ENCODE assay signal across 1 cellular context in genomic region chr7:22129819-22130580, GRCh38.
TF ChIP-seq lines count a peak whose summit lies in the region.

No MANE protein-coding gene starts in this region.

TF ChIP-seq in HepG2, 621 proteins besides CTCF, POLR2A, EP300 and RAD21:
- TF ChIP-seq, protein P1, sequence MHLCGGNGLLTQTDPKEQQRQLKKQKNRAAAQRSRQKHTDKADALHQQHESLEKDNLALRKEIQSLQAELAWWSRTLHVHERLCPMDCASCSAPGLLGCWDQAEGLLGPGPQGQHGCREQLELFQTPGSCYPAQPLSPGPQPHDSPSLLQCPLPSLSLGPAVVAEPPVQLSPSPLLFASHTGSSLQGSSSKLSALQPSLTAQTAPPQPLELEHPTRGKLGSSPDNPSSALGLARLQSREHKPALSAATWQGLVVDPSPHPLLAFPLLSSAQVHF (CRISPR knock-in tag; IDR thresholded peaks at IDR 0.05), result no peak
- TF ChIP-seq ZNF704 (CRISPR knock-in tag; IDR thresholded peaks at IDR 0.05; ENCODE audit: borderline replicate concordance), result no peak
- no peak for TF ChIP-seq TMF1 (CRISPR knock-in tag; IDR thresholded peaks at IDR 0.05; ENCODE audit: low read depth)
- no peak for TF ChIP-seq HOMEZ (CRISPR knock-in tag; IDR thresholded peaks at IDR 0.05; ENCODE audit: low read depth)
- TF ChIP-seq MTF1 (CRISPR knock-in tag; IDR thresholded peaks at IDR 0.05), result no peak
- no peak for TF ChIP-seq ZNF629 (CRISPR knock-in tag; conservative IDR thresholded peaks at IDR 0.05)
- TF ChIP-seq, protein P2, sequence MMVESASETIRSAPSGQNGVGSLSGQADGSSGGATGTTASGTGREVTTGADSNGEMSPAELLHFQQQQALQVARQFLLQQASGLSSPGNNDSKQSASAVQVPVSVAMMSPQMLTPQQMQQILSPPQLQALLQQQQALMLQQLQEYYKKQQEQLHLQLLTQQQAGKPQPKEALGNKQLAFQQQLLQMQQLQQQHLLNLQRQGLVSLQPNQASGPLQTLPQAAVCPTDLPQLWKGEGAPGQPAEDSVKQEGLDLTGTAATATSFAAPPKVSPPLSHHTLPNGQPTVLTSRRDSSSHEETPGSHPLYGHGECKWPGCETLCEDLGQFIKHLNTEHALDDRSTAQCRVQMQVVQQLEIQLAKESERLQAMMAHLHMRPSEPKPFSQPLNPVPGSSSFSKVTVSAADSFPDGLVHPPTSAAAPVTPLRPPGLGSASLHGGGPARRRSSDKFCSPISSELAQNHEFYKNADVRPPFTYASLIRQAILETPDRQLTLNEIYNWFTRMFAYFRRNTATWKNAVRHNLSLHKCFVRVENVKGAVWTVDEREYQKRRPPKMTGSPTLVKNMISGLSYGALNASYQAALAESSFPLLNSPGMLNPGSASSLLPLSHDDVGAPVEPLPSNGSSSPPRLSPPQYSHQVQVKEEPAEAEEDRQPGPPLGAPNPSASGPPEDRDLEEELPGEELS (CRISPR knock-in tag; IDR thresholded peaks at IDR 0.05), result no peak
- no peak for TF ChIP-seq RCOR2 (CRISPR knock-in tag; IDR thresholded peaks at IDR 0.05)
- TF ChIP-seq REL (CRISPR knock-in tag; conservative IDR thresholded peaks at IDR 0.05), result no peak
- no peak for TF ChIP-seq ZNF230 (CRISPR knock-in tag; IDR thresholded peaks at IDR 0.05)
- TF ChIP-seq, protein P3, sequence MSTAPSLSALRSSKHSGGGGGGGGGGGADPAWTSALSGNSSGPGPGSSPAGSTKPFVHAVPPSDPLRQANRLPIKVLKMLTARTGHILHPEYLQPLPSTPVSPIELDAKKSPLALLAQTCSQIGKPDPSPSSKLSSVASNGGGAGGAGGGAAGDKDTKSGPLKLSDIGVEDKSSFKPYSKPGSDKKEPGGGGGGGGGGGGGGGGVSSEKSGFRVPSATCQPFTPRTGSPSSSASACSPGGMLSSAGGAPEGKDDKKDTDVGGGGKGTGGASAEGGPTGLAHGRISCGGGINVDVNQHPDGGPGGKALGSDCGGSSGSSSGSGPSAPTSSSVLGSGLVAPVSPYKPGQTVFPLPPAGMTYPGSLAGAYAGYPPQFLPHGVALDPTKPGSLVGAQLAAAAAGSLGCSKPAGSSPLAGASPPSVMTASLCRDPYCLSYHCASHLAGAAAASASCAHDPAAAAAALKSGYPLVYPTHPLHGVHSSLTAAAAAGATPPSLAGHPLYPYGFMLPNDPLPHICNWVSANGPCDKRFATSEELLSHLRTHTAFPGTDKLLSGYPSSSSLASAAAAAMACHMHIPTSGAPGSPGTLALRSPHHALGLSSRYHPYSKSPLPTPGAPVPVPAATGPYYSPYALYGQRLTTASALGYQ (CRISPR knock-in tag; IDR thresholded peaks at IDR 0.05), result no peak
- no peak for TF ChIP-seq SRY (CRISPR knock-in tag; IDR thresholded peaks at IDR 0.05)
- no peak for TF ChIP-seq KDM3A (CRISPR knock-in tag; IDR thresholded peaks at IDR 0.05; ENCODE audit: low read depth)
